ENCODE assay signal across 1 cellular context in genomic region chr1:16122361-16122881, GRCh38.
TF ChIP-seq lines count a peak whose summit lies in the region.

No MANE protein-coding gene starts in this region.

TF ChIP-seq in HepG2, 621 proteins besides CTCF, POLR2A, EP300 and RAD21 (continued from another document and continues in another):
- TF ChIP-seq ZNF687 (CRISPR knock-in tag; IDR thresholded peaks at IDR 0.05) (peak; percentile 69), ZNF598 (CRISPR knock-in tag; IDR thresholded peaks at IDR 0.05; ENCODE audit: borderline replicate concordance) (no peak), FLYWCH1 (CRISPR knock-in tag; IDR thresholded peaks at IDR 0.05) (no peak), MTA1 (CRISPR knock-in tag; IDR thresholded peaks at IDR 0.05; ENCODE audit: borderline replicate concordance) (no peak), ZBTB49 (CRISPR knock-in tag; IDR thresholded peaks at IDR 0.05; ENCODE audit: borderline replicate concordance) (no peak), ZBTB39 (CRISPR knock-in tag; IDR thresholded peaks at IDR 0.05) (no peak), ZNF414 (CRISPR knock-in tag; IDR thresholded peaks at IDR 0.05) (no peak), CERS6 (CRISPR knock-in tag; IDR thresholded peaks at IDR 0.05) (0 out of 2 replicates have a peak, but pooled peaks have one; percentile 29), U2AF1 (optimal IDR thresholded peaks at IDR 0.05; ENCODE audit: low read depth, low read length) (no peak), ETV6 (CRISPR knock-in tag; conservative IDR thresholded peaks at IDR 0.05) (no peak), FOXP4 (CRISPR knock-in tag; IDR thresholded peaks at IDR 0.05) (no peak), ZBTB7B (CRISPR knock-in tag; IDR thresholded peaks at IDR 0.05) (no peak), ZNF256 (CRISPR knock-in tag; conservative IDR thresholded peaks at IDR 0.05) (no peak), ZMYM3 (CRISPR knock-in tag; IDR thresholded peaks at IDR 0.05) (no peak), MTF2 (CRISPR knock-in tag; IDR thresholded peaks at IDR 0.05; ENCODE audit: borderline replicate concordance) (no peak), RORA (CRISPR knock-in tag; IDR thresholded peaks at IDR 0.05) (no peak), ZC3H13 (CRISPR knock-in tag; IDR thresholded peaks at IDR 0.05) (0 out of 2 replicates have a peak, but pooled peaks have one; percentile 13), SMARCC2 (IDR thresholded peaks at IDR 0.05) (no peak), ZNF616 (CRISPR knock-in tag; IDR thresholded peaks at IDR 0.05; ENCODE audit: low read depth) (no peak), ZMAT3 (CRISPR knock-in tag; conservative IDR thresholded peaks at IDR 0.05) (no peak), ZSCAN9 (CRISPR knock-in tag; IDR thresholded peaks at IDR 0.05; ENCODE audit: borderline replicate concordance) (no peak), SETDB1 (CRISPR knock-in tag; IDR thresholded peaks at IDR 0.05; ENCODE audit: borderline replicate concordance) (no peak), CREB3 (CRISPR knock-in tag; IDR thresholded peaks at IDR 0.05) (no peak), ERF (CRISPR knock-in tag; IDR thresholded peaks at IDR 0.05) (no peak), ZNF839 (CRISPR knock-in tag; IDR thresholded peaks at IDR 0.05; ENCODE audit: borderline replicate concordance) (no peak), NR2C2 (CRISPR knock-in tag; IDR thresholded peaks at IDR 0.05; ENCODE audit: borderline replicate concordance) (no peak), EEA1 (CRISPR knock-in tag; IDR thresholded peaks at IDR 0.05; ENCODE audit: borderline replicate concordance) (no peak), RFXAP (CRISPR knock-in tag; IDR thresholded peaks at IDR 0.05; ENCODE audit: borderline replicate concordance) (no peak), MTERF4 (CRISPR knock-in tag; IDR thresholded peaks at IDR 0.05) (no peak), KLF11 (CRISPR knock-in tag; IDR thresholded peaks at IDR 0.05) (no peak), ZNF589 (CRISPR knock-in tag; conservative IDR thresholded peaks at IDR 0.05) (no peak), FOXC1 (CRISPR knock-in tag; IDR thresholded peaks at IDR 0.05; ENCODE audit: borderline replicate concordance) (no peak), ZNF282 (IDR thresholded peaks at IDR 0.05; ENCODE audit: partially characterized antibody) (no peak), HNRNPL (IDR thresholded peaks at IDR 0.05; ENCODE audit: low read depth, low read length) (0 out of 2 replicates have a peak, but pooled peaks have one; percentile 64), STAT6 (CRISPR knock-in tag; IDR thresholded peaks at IDR 0.05; ENCODE audit: borderline replicate concordance) (no peak), REL (CRISPR knock-in tag; conservative IDR thresholded peaks at IDR 0.05) (no peak), ZNF17 (CRISPR knock-in tag; IDR thresholded peaks at IDR 0.05) (no peak), YEATS2 (CRISPR knock-in tag; IDR thresholded peaks at IDR 0.05; ENCODE audit: borderline replicate concordance) (no peak), SOX5 (CRISPR knock-in tag; IDR thresholded peaks at IDR 0.05; ENCODE audit: borderline replicate concordance) (no peak), GATAD1 (CRISPR knock-in tag; IDR thresholded peaks at IDR 0.05) (no peak), RAD51 (IDR thresholded peaks at IDR 0.05; ENCODE audit: borderline replicate concordance) (no peak), TIGD3 (CRISPR knock-in tag; IDR thresholded peaks at IDR 0.05; ENCODE audit: borderline replicate concordance) (no peak), KLF9 (CRISPR knock-in tag; IDR thresholded peaks at IDR 0.05; ENCODE audit: low read depth) (no peak), ZNF510 (CRISPR knock-in tag; IDR thresholded peaks at IDR 0.05; ENCODE audit: low read depth) (no peak), GLMP (CRISPR knock-in tag; IDR thresholded peaks at IDR 0.05; ENCODE audit: borderline replicate concordance) (no peak), MIER3 (CRISPR knock-in tag; IDR thresholded peaks at IDR 0.05; ENCODE audit: borderline replicate concordance) (no peak)
